In the genomic region with DNA sequence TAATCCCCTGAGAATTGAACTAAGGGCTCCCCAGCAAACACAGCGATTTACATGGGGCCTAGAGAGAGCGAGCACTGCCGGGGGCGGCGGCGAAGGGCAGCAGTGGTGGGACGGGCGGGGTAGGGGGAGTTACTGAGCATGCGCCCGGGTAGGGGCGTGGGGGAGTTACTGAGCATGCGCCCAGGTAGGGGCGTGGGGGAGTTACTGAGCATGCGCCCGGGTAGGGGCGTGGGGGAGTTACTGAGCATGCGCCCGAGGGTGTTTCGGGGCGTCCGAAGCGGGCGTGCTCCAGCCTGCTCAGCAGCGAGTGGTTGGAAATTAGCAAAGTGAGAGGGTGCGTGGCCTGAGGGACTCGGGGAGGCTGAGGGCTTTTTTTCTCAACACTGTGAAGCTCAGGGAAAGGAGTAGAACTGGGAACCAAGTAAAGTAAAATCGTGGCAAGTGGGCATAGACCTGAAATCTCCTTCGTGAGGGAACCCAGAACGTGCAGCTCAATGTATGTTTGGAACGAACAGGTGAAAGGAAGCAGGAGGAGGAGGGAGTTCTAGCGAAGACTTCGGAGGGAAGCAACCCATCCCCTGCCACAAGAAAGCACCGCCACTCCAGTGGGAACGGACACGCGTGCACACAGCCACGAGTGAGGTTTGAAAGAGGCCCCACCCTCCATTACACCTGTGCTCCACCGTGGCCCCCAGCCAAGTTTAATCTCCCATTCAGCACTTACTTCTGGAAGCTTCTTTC, we compare ENCODE assay signal across 8 cellular contexts. TPM values are rescaled to one million over a fixed set of nuclear protein-coding genes. Genes with fewer than 3 reads are reported as not detected.
A peak's percentile ranks its signal among the peaks of the same experiment; 100 is the strongest.
DNase-seq lines count a peak whose midpoint lies in the region; ATAC-seq and TF ChIP-seq lines count a peak whose summit lies in the region.

No MANE protein-coding gene starts in this region.

- H3K4me1 ChIP-seq in HUES6 (ENCODE audit: control insufficient read depth, insufficient read depth, low read length) (peaks cover 13% of the 10 kb centered on the region; the same call in 1 of the 2 replicates), NT2/D1 (ENCODE audit: insufficient read depth, insufficient read length) (peaks cover 2% of the 10 kb centered on the region)

- H3K27ac Mint-ChIP-seq in Calu3 (ENCODE audit: unreplicated experiment), result peak overlapping the region; percentile 31

- intact Hi-C loops in Calu3 (cut with micrococcal nuclease; ENCODE audit: unreplicated experiment), result no loop called here

- H3K4me3 Mint-ChIP-seq in Calu3 (ENCODE audit: low read depth, unreplicated experiment), result peak overlapping the region; percentile 86

- peaks cover 16% of the 10 kb centered on the region for H3K36me3 Mint-ChIP-seq in Calu3 (ENCODE audit: insufficient read depth, unreplicated experiment)

- ATAC-seq in GM21423 (IDR thresholded peaks at IDR 0.05; ENCODE audit: unreplicated experiment), result peak; percentile 90

- no TSS peak for BruUV-seq in Calu3 (replicated peaks; lab: Mats Ljungman, UMichigan)

- CTCF ChIA-PET in Calu3 (lab: Charles Lee), result no interaction called here

- H3K36me3 ChIP-seq in HUES6 (ENCODE audit: control insufficient read depth, insufficient read depth, low read length) (peaks cover 3% of the 10 kb centered on the region; the same call in 1 of the 2 replicates), NT2/D1 (ENCODE audit: insufficient read depth, insufficient read length, low read length) (peaks cover 10% of the 10 kb centered on the region)

- H3K27me3 ChIP-seq in HUES6 (ENCODE audit: control insufficient read depth, insufficient read depth, low read length) (no peaks in the 10 kb centered on the region), NT2/D1 (ENCODE audit: insufficient read depth, insufficient read length) (no peaks in the 10 kb centered on the region)

- H3K4me3 ChIP-seq in HUES6 (ENCODE audit: low read depth, low read length) (peak overlapping the region; percentile 80), NT2/D1 (ENCODE audit: insufficient read length, low read depth) (peak overlapping the region; percentile 67), epithelial cell of proximal tubule (ENCODE audit: low read depth, low read length) (peak overlapping the region; percentile 67)

- H3K9me3 ChIP-seq in HUES6 (ENCODE audit: control insufficient read depth, insufficient read depth, low read depth, low read length) (no peaks in the 10 kb centered on the region), NT2/D1 (ENCODE audit: insufficient read depth, low read length) (no peaks in the 10 kb centered on the region)

- peak overlapping the region; percentile 52; the same call in 1 of the 2 replicates for H3K27ac ChIP-seq in HUES6 (ENCODE audit: low read depth, low read length)

- DNase-seq in Calu3, result peak; percentile 71
- DNase-seq in NT2/D1 (ENCODE audit: low read depth, low spot score), result peak; percentile 89
- DNase-seq in activated T-cell treated with anti-CD3 and anti-CD28 coated beads for 24 hours (ENCODE audit: low read depth), result peak; percentile 80
- no peak for DNase-seq in epithelial cell of proximal tubule (ENCODE audit: low read depth)
- DNase-seq in mucosa of gallbladder (ENCODE audit: low spot score), result peak; percentile 76
- peak; percentile 87 for DNase-seq in stimulated activated CD8-positive, alpha-beta memory T cell treated with anti-CD3 and anti-CD28 coated beads, Interleukin-4, amount 100 ng/mL, for 24 hours (ENCODE audit: low read depth)

- peaks cover 16% of the 10 kb centered on the region for H3K4me1 Mint-ChIP-seq in Calu3 (ENCODE audit: low read depth, unreplicated experiment)

- H3K9ac ChIP-seq in HUES6 (ENCODE audit: low read length) (peak overlapping the region; percentile 74), NT2/D1 (ENCODE audit: insufficient read length, low read depth) (peak overlapping the region; percentile 80)

- H3K27me3 Mint-ChIP-seq in Calu3 (ENCODE audit: unreplicated experiment), result no peaks in the 10 kb centered on the region

- TF ChIP-seq CTCF in Calu3 (IDR thresholded peaks at IDR 0.05; ENCODE audit: unreplicated experiment) (no peak), epithelial cell of proximal tubule (conservative IDR thresholded peaks at IDR 0.05; ENCODE audit: low read depth, low read length) (no peak)

- no peaks in the 10 kb centered on the region for H3K9me3 Mint-ChIP-seq in Calu3 (ENCODE audit: low read depth, unreplicated experiment)

RNA-seq across cellular contexts. Expression of gene KANK1, which starts 34.3 kb away (rescaled TPM):
- total RNA-seq in Calu3 (2022), result 12.3 and 16.3 TPM in 2 replicates
- 16.0 and 18.7 TPM in 2 replicates for total RNA-seq in epithelial cell of proximal tubule
- total RNA-seq in mucosa of gallbladder, result 80.6 TPM
